ENCODE assay signal across 9 cellular contexts in the genomic region with DNA sequence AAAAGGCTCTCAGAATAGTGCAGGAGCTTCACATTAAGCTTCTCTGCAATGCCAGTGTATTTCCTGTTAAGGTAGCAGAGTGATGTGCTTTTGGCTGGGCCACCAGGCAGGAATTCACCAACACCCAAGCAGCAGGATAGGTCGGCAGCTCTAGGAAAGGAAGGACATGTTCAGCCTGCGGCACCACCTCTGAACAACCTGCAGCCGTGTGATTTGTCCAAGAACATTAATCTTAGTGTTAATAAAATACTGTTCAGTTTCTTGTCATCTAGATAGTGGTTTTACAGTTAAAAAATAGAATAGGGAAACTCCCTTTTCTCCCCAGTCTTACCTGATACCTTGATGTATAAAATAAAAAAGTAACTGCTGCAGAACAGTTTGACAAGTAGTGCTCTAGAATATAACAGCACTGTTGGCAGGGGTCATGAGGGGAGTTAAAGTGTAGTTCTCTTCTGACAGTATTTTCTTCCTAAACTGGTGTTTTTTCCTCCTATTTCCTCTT. TPM values are rescaled to one million over a fixed set of nuclear protein-coding genes. Genes with fewer than 3 reads are reported as not detected.
DNase-seq lines count a peak whose midpoint lies in the region; ATAC-seq and TF ChIP-seq lines count a peak whose summit lies in the region.
"Had no signal": no experiment of that assay in that cellular context is flagged by ENCODE, and none has a peak within 500 bp of the region (broad histone marks: within the 10 kb centered on the region; RNA-seq: fewer than 3 reads in every experiment).

No MANE protein-coding gene starts in this region.

- H3K27ac Mint-ChIP-seq in WTC11 (peak overlapping the region; percentile 57), memory B cell (peak overlapping the region; percentile 3)

- ATAC-seq in GM18511 (IDR thresholded peaks at IDR 0.05; ENCODE audit: unreplicated experiment): peak; percentile 70
- ATAC-seq in GM21723 (IDR thresholded peaks at IDR 0.05; ENCODE audit: unreplicated experiment): peak; percentile 42
- ATAC-seq in WTC11: peak; percentile 72
- peak; percentile 43 for ATAC-seq in memory B cell (ENCODE audit: low read depth)

- H3K9me3 Mint-ChIP-seq in WTC11 (no peaks in the 10 kb centered on the region), memory B cell (no peaks in the 10 kb centered on the region)

- peaks cover 88% of the 10 kb centered on the region for H3K4me1 Mint-ChIP-seq in WTC11
- peaks cover 48% of the 10 kb centered on the region for H3K4me1 Mint-ChIP-seq in memory B cell

- 0 out of 2 replicates have a peak, but pooled peaks cover 8% of the 10 kb centered on the region for H3K36me3 Mint-ChIP-seq in WTC11
- peaks cover 15% of the 10 kb centered on the region for H3K36me3 Mint-ChIP-seq in memory B cell

- CTCF ChIA-PET in WTC11 (lab: Charles Lee): interaction anchor here (1.1 kb wide), 1 partner anchor 95 kb away, joined by 7 read pairs; no protein-coding TSS in a partner anchor

- intact Hi-C loops in posterior cingulate gyrus (cut with DNase I): no loop called here

- POLR2A ChIA-PET in WTC11 (lab: Charles Lee): interaction anchor here (0.6 to 1.5 kb wide), 2 partner anchors 17 to 235 kb away, joined by 3 to 5 read pairs; no protein-coding TSS in a partner anchor

- peak overlapping the region; percentile 12; the same call in 1 of the 2 replicates for H3K4me3 Mint-ChIP-seq in WTC11
- no peak overlapping the region for H3K4me3 Mint-ChIP-seq in memory B cell

- no peaks in the 10 kb centered on the region for H3K27me3 Mint-ChIP-seq in WTC11 (ENCODE audit: low read depth)
- H3K27me3 Mint-ChIP-seq in memory B cell: no peaks in the 10 kb centered on the region

- no peak for TF ChIP-seq CTCF in WTC11 (IDR thresholded peaks at IDR 0.05)

- no peak for DNase-seq in WTC11 (ENCODE audit: low spot score)
- DNase-seq in memory B cell (ENCODE audit: low spot score in 2 of 2): no peak
- no peak for DNase-seq in NCI-H345 (lab: John Stamatoyannopoulos, UW)
- no peak for DNase-seq in cerebellar nuclear complex (lab: John Stamatoyannopoulos, UW)
- DNase-seq in posterior cingulate gyrus: no peak
- DNase-seq: DND-41, stomach had no signal

TF ChIP-seq in WTC11, 78 proteins besides CTCF, POLR2A, EP300 and RAD21:
- TF ChIP-seq FOXP1 (CRISPR knock-in tag; IDR thresholded peaks at IDR 0.05; ENCODE audit: borderline replicate concordance) (no peak), ZNF671 (CRISPR knock-in tag; IDR thresholded peaks at IDR 0.05) (no peak), NFE2L1 (CRISPR knock-in tag; IDR thresholded peaks at IDR 0.05) (no peak), SMAD4 (CRISPR knock-in tag; IDR thresholded peaks at IDR 0.05) (no peak)

RNA-seq across cellular contexts. Expression of a gene that starts 18.8 kb away (rescaled TPM):
- total RNA-seq in WTC11 (2021): 39.3 to 42.1 TPM (median 39.9 TPM) in 3 replicates
